1 cellular context compared by ENCODE assay signal in the genomic region with DNA sequence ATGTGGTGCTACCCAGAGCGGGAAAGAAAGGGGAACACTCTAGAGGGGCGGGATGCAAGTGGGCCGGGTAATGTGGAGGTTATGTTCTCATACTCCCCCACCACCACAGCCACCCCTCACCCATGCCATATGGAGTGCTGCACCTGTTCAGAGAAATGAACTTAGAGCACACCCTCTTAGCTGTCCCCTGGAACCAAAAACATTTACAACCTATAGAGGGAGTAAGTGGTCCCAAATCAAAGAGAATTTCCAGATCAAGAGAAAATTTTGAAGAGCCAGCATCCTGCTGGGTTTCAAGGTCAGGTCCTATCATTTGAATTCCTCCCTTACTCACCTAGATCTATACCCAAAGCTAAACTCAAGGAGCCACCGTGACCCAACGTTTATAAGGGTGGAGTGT.
TF ChIP-seq lines count a peak whose summit lies in the region.

No MANE protein-coding gene starts in this region.

TF ChIP-seq in GM23338, 12 proteins besides CTCF, POLR2A, EP300 and RAD21 (continued from another document):
- TF ChIP-seq ZNF462 (CRISPR knock-in tag; IDR thresholded peaks at IDR 0.05), result no peak
